In genomic region chr5:133665571-133665970, GRCh38 we compare ENCODE assay signal across 2 cellular contexts.
TF ChIP-seq lines count a peak whose summit lies in the region.

No MANE protein-coding gene starts in this region.

TF ChIP-seq in A549, 52 proteins besides CTCF, POLR2A, EP300 and RAD21 (continued from another document):
- TF ChIP-seq, protein P1, sequence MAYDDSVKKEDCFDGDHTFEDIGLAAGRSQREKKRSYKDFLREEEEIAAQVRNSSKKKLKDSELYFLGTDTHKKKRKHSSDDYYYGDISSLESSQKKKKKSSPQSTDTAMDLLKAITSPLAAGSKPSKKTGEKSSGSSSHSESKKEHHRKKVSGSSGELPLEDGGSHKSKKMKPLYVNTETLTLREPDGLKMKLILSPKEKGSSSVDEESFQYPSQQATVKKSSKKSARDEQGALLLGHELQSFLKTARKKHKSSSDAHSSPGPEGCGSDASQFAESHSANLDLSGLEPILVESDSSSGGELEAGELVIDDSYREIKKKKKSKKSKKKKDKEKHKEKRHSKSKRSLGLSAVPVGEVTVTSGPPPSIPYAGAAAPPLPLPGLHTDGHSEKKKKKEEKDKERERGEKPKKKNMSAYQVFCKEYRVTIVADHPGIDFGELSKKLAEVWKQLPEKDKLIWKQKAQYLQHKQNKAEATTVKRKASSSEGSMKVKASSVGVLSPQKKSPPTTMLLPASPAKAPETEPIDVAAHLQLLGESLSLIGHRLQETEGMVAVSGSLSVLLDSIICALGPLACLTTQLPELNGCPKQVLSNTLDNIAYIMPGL (CRISPR knock-in tag; IDR thresholded peaks at IDR 0.05; ENCODE audit: borderline replicate concordance) = no peak
- TF ChIP-seq ZFP36 (IDR thresholded peaks at IDR 0.05; ENCODE audit: borderline replicate concordance, partially characterized antibody) = no peak
- TF ChIP-seq FOSB (CRISPR knock-in tag; IDR thresholded peaks at IDR 0.05) = no peak
- TF ChIP-seq MAZ (IDR thresholded peaks at IDR 0.05; ENCODE audit: borderline replicate concordance, low read depth, low read length) = no peak
- no peak for TF ChIP-seq ZSCAN20 (CRISPR knock-in tag; IDR thresholded peaks at IDR 0.05)
- no peak for TF ChIP-seq REST (IDR thresholded peaks at IDR 0.05)
- no peak for TF ChIP-seq ZNF302 (CRISPR knock-in tag; IDR thresholded peaks at IDR 0.05)
- no peak for TF ChIP-seq GATA3 (IDR thresholded peaks at IDR 0.05; ENCODE audit: borderline replicate concordance)
- no peak for TF ChIP-seq HDAC2 (IDR thresholded peaks at IDR 0.05)
- no peak for TF ChIP-seq TFCP2L1 (CRISPR knock-in tag; IDR thresholded peaks at IDR 0.05)
- TF ChIP-seq RCOR1 (IDR thresholded peaks at IDR 0.05; ENCODE audit: low read depth, low read length) = no peak
- TF ChIP-seq CEBPB (IDR thresholded peaks at IDR 0.05) = no peak
- TF ChIP-seq POLR2AphosphoS2 (conservative IDR thresholded peaks at IDR 0.05; ENCODE audit: low read length) = no peak
- TF ChIP-seq, protein P2, sequence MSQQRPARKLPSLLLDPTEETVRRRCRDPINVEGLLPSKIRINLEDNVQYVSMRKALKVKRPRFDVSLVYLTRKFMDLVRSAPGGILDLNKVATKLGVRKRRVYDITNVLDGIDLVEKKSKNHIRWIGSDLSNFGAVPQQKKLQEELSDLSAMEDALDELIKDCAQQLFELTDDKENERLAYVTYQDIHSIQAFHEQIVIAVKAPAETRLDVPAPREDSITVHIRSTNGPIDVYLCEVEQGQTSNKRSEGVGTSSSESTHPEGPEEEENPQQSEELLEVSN (IDR thresholded peaks at IDR 0.05; ENCODE audit: borderline replicate concordance, low read depth) = no peak
TF ChIP-seq in A549: peak in this region for 0.

TF ChIP-seq in GM23338, 12 proteins besides CTCF, POLR2A, EP300 and RAD21 (continued from another document):
- TF ChIP-seq ZNF462 (CRISPR knock-in tag; IDR thresholded peaks at IDR 0.05) (no peak), CREB1 (CRISPR knock-in tag; IDR thresholded peaks at IDR 0.05; ENCODE audit: low read depth) (no peak), ETS1 (IDR thresholded peaks at IDR 0.05) (no peak), JUNB (IDR thresholded peaks at IDR 0.05; ENCODE audit: unreplicated experiment) (no peak), EZH2 (IDR thresholded peaks at IDR 0.05; ENCODE audit: low read depth, unreplicated experiment) (no peak), STAT1 (IDR thresholded peaks at IDR 0.05; ENCODE audit: unreplicated experiment) (no peak)
